Comparison of ENCODE assay signal across 1 cellular context in the genomic region with DNA sequence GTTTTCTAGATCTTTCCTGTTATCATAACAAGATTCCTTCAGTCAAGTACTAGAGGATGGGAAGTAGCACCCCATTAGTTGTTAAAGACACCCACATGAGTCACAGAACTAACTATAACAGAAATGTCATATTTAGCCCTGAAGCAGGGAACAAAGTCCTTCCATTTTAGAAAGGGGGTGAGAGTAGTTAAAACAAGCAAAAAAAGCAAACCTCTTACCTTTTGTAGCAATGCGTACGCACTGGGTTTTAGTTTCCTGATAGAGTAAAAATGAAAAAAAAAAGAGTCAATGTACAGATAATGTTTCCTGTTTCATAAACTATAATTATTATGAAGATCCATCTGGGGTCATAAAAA.
TF ChIP-seq lines count a peak whose summit lies in the region.

No MANE protein-coding gene starts in this region.

TF ChIP-seq in HepG2, 621 proteins besides CTCF, POLR2A, EP300 and RAD21 (continued from another document):
- TF ChIP-seq, protein P1, sequence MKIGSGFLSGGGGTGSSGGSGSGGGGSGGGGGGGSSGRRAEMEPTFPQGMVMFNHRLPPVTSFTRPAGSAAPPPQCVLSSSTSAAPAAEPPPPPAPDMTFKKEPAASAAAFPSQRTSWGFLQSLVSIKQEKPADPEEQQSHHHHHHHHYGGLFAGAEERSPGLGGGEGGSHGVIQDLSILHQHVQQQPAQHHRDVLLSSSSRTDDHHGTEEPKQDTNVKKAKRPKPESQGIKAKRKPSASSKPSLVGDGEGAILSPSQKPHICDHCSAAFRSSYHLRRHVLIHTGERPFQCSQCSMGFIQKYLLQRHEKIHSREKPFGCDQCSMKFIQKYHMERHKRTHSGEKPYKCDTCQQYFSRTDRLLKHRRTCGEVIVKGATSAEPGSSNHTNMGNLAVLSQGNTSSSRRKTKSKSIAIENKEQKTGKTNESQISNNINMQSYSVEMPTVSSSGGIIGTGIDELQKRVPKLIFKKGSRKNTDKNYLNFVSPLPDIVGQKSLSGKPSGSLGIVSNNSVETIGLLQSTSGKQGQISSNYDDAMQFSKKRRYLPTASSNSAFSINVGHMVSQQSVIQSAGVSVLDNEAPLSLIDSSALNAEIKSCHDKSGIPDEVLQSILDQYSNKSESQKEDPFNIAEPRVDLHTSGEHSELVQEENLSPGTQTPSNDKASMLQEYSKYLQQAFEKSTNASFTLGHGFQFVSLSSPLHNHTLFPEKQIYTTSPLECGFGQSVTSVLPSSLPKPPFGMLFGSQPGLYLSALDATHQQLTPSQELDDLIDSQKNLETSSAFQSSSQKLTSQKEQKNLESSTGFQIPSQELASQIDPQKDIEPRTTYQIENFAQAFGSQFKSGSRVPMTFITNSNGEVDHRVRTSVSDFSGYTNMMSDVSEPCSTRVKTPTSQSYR (CRISPR knock-in tag; IDR thresholded peaks at IDR 0.05; ENCODE audit: borderline replicate concordance), result no peak
- TF ChIP-seq FOXM1 (CRISPR knock-in tag; IDR thresholded peaks at IDR 0.05) (no peak), ZNF33A (CRISPR knock-in tag; IDR thresholded peaks at IDR 0.05; ENCODE audit: borderline replicate concordance) (peak; percentile 41; the same call in 1 of the 2 replicates), RFX3 (CRISPR knock-in tag; IDR thresholded peaks at IDR 0.05) (no peak), SATB2 (CRISPR knock-in tag; IDR thresholded peaks at IDR 0.05) (peak; percentile 89), ZNF652 (CRISPR knock-in tag; IDR thresholded peaks at IDR 0.05; ENCODE audit: borderline replicate concordance, low read depth) (no peak), NFE2L1 (CRISPR knock-in tag; IDR thresholded peaks at IDR 0.05; ENCODE audit: borderline replicate concordance) (no peak), POGZ (CRISPR knock-in tag; IDR thresholded peaks at IDR 0.05) (peak; percentile 63; the same call in 1 of the 2 replicates), SRF (IDR thresholded peaks at IDR 0.05; ENCODE audit: low read depth, low read length) (0 out of 2 replicates have a peak, but pooled peaks have one; percentile 44), SMARCC2 (IDR thresholded peaks at IDR 0.05) (0 out of 2 replicates have a peak, but pooled peaks have one; percentile 43), PHF20 (CRISPR knock-in tag; IDR thresholded peaks at IDR 0.05) (no peak), PPARG (CRISPR knock-in tag; conservative IDR thresholded peaks at IDR 0.05) (no peak), CBFB (CRISPR knock-in tag; IDR thresholded peaks at IDR 0.05) (no peak)
- TF ChIP-seq, protein P2, sequence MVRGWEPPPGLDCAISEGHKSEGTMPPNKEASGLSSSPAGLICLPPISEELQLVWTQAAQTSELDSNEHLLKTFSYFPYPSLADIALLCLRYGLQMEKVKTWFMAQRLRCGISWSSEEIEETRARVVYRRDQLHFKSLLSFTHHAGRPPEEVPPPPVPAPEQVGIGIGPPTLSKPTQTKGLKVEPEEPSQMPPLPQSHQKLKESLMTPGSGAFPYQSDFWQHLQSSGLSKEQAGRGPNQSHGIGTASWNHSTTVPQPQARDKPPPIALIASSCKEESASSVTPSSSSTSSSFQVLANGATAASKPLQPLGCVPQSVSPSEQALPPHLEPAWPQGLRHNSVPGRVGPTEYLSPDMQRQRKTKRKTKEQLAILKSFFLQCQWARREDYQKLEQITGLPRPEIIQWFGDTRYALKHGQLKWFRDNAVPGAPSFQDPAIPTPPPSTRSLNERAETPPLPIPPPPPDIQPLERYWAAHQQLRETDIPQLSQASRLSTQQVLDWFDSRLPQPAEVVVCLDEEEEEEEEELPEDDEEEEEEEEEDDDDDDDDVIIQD (CRISPR knock-in tag; IDR thresholded peaks at IDR 0.05; ENCODE audit: low read depth), result peak; percentile 87
